ENCODE assay signal across 18 cellular contexts in the genomic region with DNA sequence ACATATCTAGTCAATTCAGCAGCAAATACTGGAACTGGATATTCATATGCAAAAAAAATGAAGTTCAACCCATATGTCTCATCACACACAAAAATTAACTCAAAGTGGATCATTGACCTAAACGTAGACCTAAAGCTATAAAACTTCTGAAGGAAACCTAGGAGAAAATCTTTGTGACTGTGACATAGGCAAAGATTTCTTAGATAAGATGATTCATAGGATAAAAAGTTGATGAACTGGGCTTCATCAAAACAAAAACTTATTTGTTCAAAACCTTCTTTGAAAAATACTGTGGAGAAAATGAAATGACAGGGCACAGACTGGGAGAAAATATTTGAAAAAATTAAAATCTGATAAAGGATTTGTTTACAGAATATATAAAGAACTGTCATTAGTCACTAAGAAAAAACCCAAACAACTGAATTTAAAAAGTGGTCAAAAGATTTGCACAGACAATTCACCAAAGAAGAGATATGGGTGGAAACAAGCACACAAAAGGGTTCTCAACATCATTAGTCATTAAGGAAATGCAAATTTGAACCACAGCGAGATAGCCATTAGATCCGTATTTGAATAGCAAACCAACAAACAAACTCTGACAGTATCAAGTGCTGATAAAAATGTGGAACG.
"Had no signal": no experiment of that assay in that cellular context is flagged by ENCODE, and none has a peak within 500 bp of the region (broad histone marks: within the 10 kb centered on the region; RNA-seq: fewer than 3 reads in every experiment).

No MANE protein-coding gene starts in this region.

- H3K4me1 Mint-ChIP-seq: activated CD4-positive, alpha-beta T cell treated with anti-CD3 and anti-CD28 coated beads for 36 hours; activated naive CD8-positive, alpha-beta T cell treated with anti-CD3 and anti-CD28 coated beads for 36 hours had no signal

- H3K9me3 Mint-ChIP-seq: activated CD8-positive, alpha-beta T cell treated with anti-CD3 and anti-CD28 coated beads for 36 hours; activated naive CD8-positive, alpha-beta T cell treated with anti-CD3 and anti-CD28 coated beads for 36 hours; activated T-cell treated with anti-CD3 and anti-CD28 coated beads, Interleukin-2, amount 50 U/mL, for 72 hours had no signal

- H3K27ac Mint-ChIP-seq: activated CD4-positive, alpha-beta T cell treated with anti-CD3 and anti-CD28 coated beads for 36 hours; activated CD8-positive, alpha-beta T cell treated with anti-CD3 and anti-CD28 coated beads for 36 hours; activated naive CD8-positive, alpha-beta T cell treated with anti-CD3 and anti-CD28 coated beads for 36 hours; activated T-cell treated with anti-CD3 and anti-CD28 coated beads, Interleukin-2, amount 50 U/mL, for 72 hours; nephron progenitor cell had no signal

- FAIRE-seq: colon, keratinocyte had no signal

- ATAC-seq: activated CD4-positive, alpha-beta T cell treated with anti-CD3 and anti-CD28 coated beads for 36 hours; activated CD8-positive, alpha-beta T cell treated with anti-CD3 and anti-CD28 coated beads for 36 hours; activated T-cell treated with anti-CD3 and anti-CD28 coated beads, Interleukin-2, amount 50 U/mL, for 72 hours; heart left ventricle; left ventricle myocardium superior; stimulated activated naive CD8-positive, alpha-beta T cell treated with anti-CD3 and anti-CD28 coated beads, Interleukin-15, Interleukin-2, amounts not matched to agents 100 U/mL and 50 U/mL, for 24 hours; upper lobe of right lung had no signal

- H3K36me3 ChIP-seq: upper lobe of right lung had no signal

- H3K9me3 ChIP-seq: heart left ventricle, suprapubic skin, upper lobe of right lung had no signal

- H3K27me3 ChIP-seq: heart left ventricle, suprapubic skin, upper lobe of right lung had no signal

- H3K27ac ChIP-seq: heart left ventricle, suprapubic skin, upper lobe of right lung had no signal

- H3K4me3 Mint-ChIP-seq: activated CD4-positive, alpha-beta T cell treated with anti-CD3 and anti-CD28 coated beads for 36 hours; activated CD8-positive, alpha-beta T cell treated with anti-CD3 and anti-CD28 coated beads for 36 hours; activated naive CD8-positive, alpha-beta T cell treated with anti-CD3 and anti-CD28 coated beads for 36 hours; activated T-cell treated with anti-CD3 and anti-CD28 coated beads, Interleukin-2, amount 50 U/mL, for 72 hours; nephron progenitor cell had no signal

- H3K4me3 ChIP-seq: heart left ventricle, suprapubic skin, upper lobe of right lung had no signal

- DNase-seq: activated CD4-positive, alpha-beta T cell treated with anti-CD3 and anti-CD28 coated beads for 36 hours; activated CD8-positive, alpha-beta memory T cell treated with anti-CD3 and anti-CD28 coated beads, Interleukin-2, amount 50 U/mL, for 4 hours; activated CD8-positive, alpha-beta T cell treated with anti-CD3 and anti-CD28 coated beads for 36 hours; activated gamma-delta T cell treated with Interleukin-2 at 50 U/mL for 16 hours; activated naive CD8-positive, alpha-beta T cell treated with anti-CD3 and anti-CD28 coated beads for 36 hours; activated T-cell treated with anti-CD3 and anti-CD28 coated beads, Interleukin-2, amount 50 U/mL, for 72 hours; aorta; foreskin melanocyte; heart left ventricle; left ventricle myocardium superior; nephron progenitor cell; stimulated activated CD4-positive, alpha-beta T cell treated with anti-CD3 and anti-CD28 coated beads, Interleukin-4, amount 100 ng/mL, for 1 hour; stimulated activated CD8-positive, alpha-beta memory T cell treated with anti-CD3 and anti-CD28 coated beads, Interleukin-4, amount 100 ng/mL, for 48 hours; stimulated activated naive CD8-positive, alpha-beta T cell treated with anti-CD3 and anti-CD28 coated beads, Interleukin-15, Interleukin-2, amounts not matched to agents 100 U/mL and 50 U/mL, for 24 hours; upper lobe of right lung had no signal

- H3K36me3 Mint-ChIP-seq: activated naive CD8-positive, alpha-beta T cell treated with anti-CD3 and anti-CD28 coated beads for 36 hours had no signal
